8 cellular contexts compared by ENCODE assay signal in genomic region chr3:16511561-16512434, GRCh38. TPM values are rescaled to one million over a fixed set of nuclear protein-coding genes. Genes with fewer than 3 reads are reported as not detected.
DNase-seq lines count a peak whose midpoint lies in the region; ATAC-seq and TF ChIP-seq lines count a peak whose summit lies in the region.

No MANE protein-coding gene starts in this region.

- H3K36me3 ChIP-seq in neural cell (ENCODE audit: insufficient read depth, low read length) (no peaks in the 10 kb centered on the region), subcutaneous abdominal adipose tissue (ENCODE audit: control insufficient read depth in 5 of 5, insufficient read depth in 5 of 5, low read length in 5 of 5) (peaks cover 0 to 5% (median 0%) of the 10 kb centered on the region in 5 donors)

- no peaks in the 10 kb centered on the region for H3F3A ChIP-seq in neural cell (ENCODE audit: insufficient read depth, low read length, poor library complexity, severe bottlenecking)

- no peak for TF ChIP-seq RAD21 in neural cell (conservative IDR thresholded peaks at IDR 0.05)

- peaks cover 4% of the 10 kb centered on the region for H3K36me3 Mint-ChIP-seq in IgD-negative memory B cell
- peaks cover 57% of the 10 kb centered on the region for H3K36me3 Mint-ChIP-seq in activated CD8-positive, alpha-beta T cell treated with anti-CD3 and anti-CD28 coated beads for 36 hours (ENCODE audit: low read depth)

- CTCF ChIA-PET in activated CD8-positive, alpha-beta T cell treated with anti-CD3 and anti-CD28 coated beads for 36 hours (lab: Charles Lee): interaction anchor here (0.7 to 2.0 kb wide), 11 partner anchors 9 to 245 kb away, joined by 3 to 9 read pairs (median 5); no protein-coding TSS in a partner anchor

- H3K79me2 ChIP-seq in neural cell (replicated peaks; ENCODE audit: insufficient read depth, low read length): peaks cover 7% of the 10 kb centered on the region

- peak overlapping the region; percentile 94 to 97 (median 96) for H3K27ac Mint-ChIP-seq in IgD-negative memory B cell
- H3K27ac Mint-ChIP-seq in activated CD8-positive, alpha-beta T cell treated with anti-CD3 and anti-CD28 coated beads for 36 hours: peak overlapping the region; percentile 90

- H3K9me3 ChIP-seq in neural cell (ENCODE audit: low read length): no peaks in the 10 kb centered on the region
- H3K9me3 ChIP-seq in subcutaneous abdominal adipose tissue (ENCODE audit: control insufficient read depth in 5 of 5, low read length in 5 of 5): no peaks in the 10 kb centered on the region

- H3K4me1 Mint-ChIP-seq in IgD-negative memory B cell: peaks cover 63 to 69% (median 65%) of the 10 kb centered on the region in 3 donors
- H3K4me1 Mint-ChIP-seq in activated CD8-positive, alpha-beta T cell treated with anti-CD3 and anti-CD28 coated beads for 36 hours (ENCODE audit: low read depth): peaks cover 67% of the 10 kb centered on the region

- H3K27me3 ChIP-seq in neural cell (ENCODE audit: insufficient read depth, low read depth, low read length): peaks cover 31% of the 10 kb centered on the region
- H3K27me3 ChIP-seq in subcutaneous abdominal adipose tissue (ENCODE audit: control insufficient read depth in 5 of 5, insufficient read depth in 4 of 5, low read length in 5 of 5): no peaks in the 10 kb centered on the region

- no peak overlapping the region for H2AFZ ChIP-seq in neural cell (ENCODE audit: low read depth, low read length)

- H3K4me3 Mint-ChIP-seq in IgD-negative memory B cell: peak overlapping the region; percentile 88 to 97 (median 92)
- peak overlapping the region; percentile 98 for H3K4me3 Mint-ChIP-seq in activated CD8-positive, alpha-beta T cell treated with anti-CD3 and anti-CD28 coated beads for 36 hours

- peak; percentile 47 for ATAC-seq in GM21528 (IDR thresholded peaks at IDR 0.05; ENCODE audit: low FRiP score, unreplicated experiment)
- ATAC-seq in activated CD8-positive, alpha-beta T cell treated with anti-CD3 and anti-CD28 coated beads for 36 hours: peak; percentile 69

- H4K20me1 ChIP-seq in neural cell (ENCODE audit: insufficient read depth): no peaks in the 10 kb centered on the region

- H3K9ac ChIP-seq in neural cell (ENCODE audit: low read length) (peak overlapping the region; percentile 58), subcutaneous abdominal adipose tissue (ENCODE audit: low read length in 5 of 5) (peak overlapping the region; percentile 78 to 95 (median 93))

- no peaks in the 10 kb centered on the region for H3K9me2 ChIP-seq in neural cell (ENCODE audit: insufficient read depth, low read length)

- intact Hi-C loops in activated CD8-positive, alpha-beta T cell treated with anti-CD3 and anti-CD28 coated beads for 36 hours (cut with micrococcal nuclease): loop anchor here (5.0 kb wide), 4 partner anchors 41 to 224 kb away; no protein-coding TSS in a partner anchor
- intact Hi-C loops in head of caudate nucleus (cut with DNase I): no loop called here

- H3K27ac ChIP-seq in neural cell (ENCODE audit: low read length) (no peak overlapping the region), subcutaneous abdominal adipose tissue (ENCODE audit: low read depth, low read length) (peak overlapping the region; percentile 91)

- H3K4me3 ChIP-seq in neural cell (ENCODE audit: low read length): peak overlapping the region; percentile 86
- peak overlapping the region; percentile 73 to 95 (median 94) for H3K4me3 ChIP-seq in subcutaneous abdominal adipose tissue (ENCODE audit: low read depth in 1 of 5, low read length in 5 of 5)

- peaks cover 14% of the 10 kb centered on the region for H3K27me3 Mint-ChIP-seq in IgD-negative memory B cell
- no peaks in the 10 kb centered on the region for H3K27me3 Mint-ChIP-seq in activated CD8-positive, alpha-beta T cell treated with anti-CD3 and anti-CD28 coated beads for 36 hours

- no peak for TF ChIP-seq CTCF in activated CD8-positive, alpha-beta T cell treated with anti-CD3 and anti-CD28 coated beads for 36 hours (IDR thresholded peaks at IDR 0.05)
- no peak for TF ChIP-seq CTCF in neural cell (IDR thresholded peaks at IDR 0.05; ENCODE audit: poor library complexity, severe bottlenecking)

- POLR2A ChIA-PET in activated CD8-positive, alpha-beta T cell treated with anti-CD3 and anti-CD28 coated beads for 36 hours (lab: Charles Lee): interaction anchor here (0.7 to 3.8 kb wide), 34 partner anchors 8 to 714 kb away, joined by 3 to 34 read pairs (median 4); partner anchors contain the start of gene ANKRD28

- H3K4me1 ChIP-seq in subcutaneous abdominal adipose tissue (ENCODE audit: control insufficient read depth in 5 of 5, insufficient read depth in 5 of 5, low read length in 5 of 5): peaks cover 16 to 94% (median 86%) of the 10 kb centered on the region in 5 donors

- no peaks in the 10 kb centered on the region for H3K9me3 Mint-ChIP-seq in IgD-negative memory B cell
- no peaks in the 10 kb centered on the region for H3K9me3 Mint-ChIP-seq in activated CD8-positive, alpha-beta T cell treated with anti-CD3 and anti-CD28 coated beads for 36 hours

- DNase-seq in GDM1 (lab: John Stamatoyannopoulos, UW) (peak; percentile 76), epidermal melanocyte (ENCODE audit: insufficient read length, low spot score) (peak; percentile 53), head of caudate nucleus (no peak)
- peak; percentile 95 for DNase-seq in activated CD8-positive, alpha-beta T cell treated with anti-CD3 and anti-CD28 coated beads for 36 hours

- H3K4me2 ChIP-seq in neural cell (ENCODE audit: low read length): peak overlapping the region; percentile 40

- no peak for TF ChIP-seq EP300 in neural cell (conservative IDR thresholded peaks at IDR 0.05; ENCODE audit: poor library complexity, severe bottlenecking)

TF ChIP-seq in neural cell, 6 proteins besides CTCF, POLR2A, EP300 and RAD21:
- TF ChIP-seq TAF1 (IDR thresholded peaks at IDR 0.05; ENCODE audit: low read depth) (no peak), POLR2AphosphoS5 (IDR thresholded peaks at IDR 0.05) (no peak), MXI1 (conservative IDR thresholded peaks at IDR 0.05; ENCODE audit: poor library complexity, severe bottlenecking) (no peak), EZH2 (IDR thresholded peaks at IDR 0.05; ENCODE audit: borderline replicate concordance, insufficient read depth, low read length, poor library complexity, severe bottlenecking) (no peak), SMC3 (conservative IDR thresholded peaks at IDR 0.05; ENCODE audit: poor library complexity) (no peak), REST (IDR thresholded peaks at IDR 0.05; ENCODE audit: borderline replicate concordance) (no peak)
TF ChIP-seq in neural cell: peak in this region for 0.

RNA-seq across cellular contexts. Expression of gene RFTN1, which starts 1.7 kb away (rescaled TPM):
- polyA plus RNA-seq in IgD-negative memory B cell (43.1 TPM), neural cell (36.8 and 66.9 TPM in 2 replicates)
- 100 to 1,000 TPM; 113 to 125 TPM for total RNA-seq in activated CD8-positive, alpha-beta T cell treated with anti-CD3 and anti-CD28 coated beads for 36 hours
- 41.6 and 52.3 TPM in 2 replicates for polyA minus RNA-seq in neural cell

Comparison
In these comparisons a context has a peak if more than half of its experiments do, and no peak if none do; other contexts are left out.
1. DNase-seq: peak in GDM1 (single experiment), activated CD8-positive, alpha-beta T cell treated with anti-CD3 and anti-CD28 coated beads for 36 hours (single experiment) and epidermal melanocyte (single experiment); none in head of caudate nucleus (0 of 42).